ENCODE assay signal across 23 cellular contexts in genomic region chr10:62278461-62278910, GRCh38. TPM values are rescaled to one million over a fixed set of nuclear protein-coding genes. Genes with fewer than 3 reads are reported as not detected.
DNase-seq lines count a peak whose midpoint lies in the region; ATAC-seq, FAIRE-seq and TF ChIP-seq lines count a peak whose summit lies in the region.
"Had no signal": no experiment of that assay in that cellular context is flagged by ENCODE, and none has a peak within 500 bp of the region (broad histone marks: within the 10 kb centered on the region; RNA-seq: fewer than 3 reads in every experiment).

No MANE protein-coding gene starts in this region.

- H3K27ac ChIP-seq in lower lobe of right lung = peak overlapping the region; percentile 18
- H3K27ac ChIP-seq: neutrophil, right atrium auricular region had no signal

- DNase-seq in AG09309 (ENCODE audit: low read depth) = peak; percentile 87
- DNase-seq in HTR-8/SVneo (ENCODE audit: insufficient read length, low spot score) = peak; percentile 33
- peak; percentile 29 to 45 for DNase-seq in cardiac fibroblast (ENCODE audit: low read depth in 2 of 2)
- DNase-seq in lower lobe of right lung = no peak
- no peak for DNase-seq in HuH-7.5 (ENCODE audit: low spot score)
- DNase-seq in OCI-M1 (lab: John Stamatoyannopoulos, UW) = no peak
- no peak for DNase-seq in COLO668 (lab: John Stamatoyannopoulos, UW; ENCODE audit: unreplicated experiment)
- DNase-seq in ecto neural progenitor cell (ENCODE audit: low spot score) = no peak
- DNase-seq: ACHN; activated CD8-positive, alpha-beta T cell treated with anti-CD3 and anti-CD28 coated beads for 36 hours; activated T-cell treated with anti-CD3 and anti-CD28 coated beads, Interleukin-2, amount 50 U/mL, for 4 hours; Caco-2; effector CD8-positive, alpha-beta T cell; H7; left cardiac atrium; NCI-H146; NCI-H446; stimulated activated CD4-positive, alpha-beta T cell treated with anti-CD3 and anti-CD28 coated beads, Interleukin-1b, Interleukin-23, amount 100 ng/mL, for 48 hours had no signal

- no peak overlapping the region for H3K4me3 ChIP-seq in AG09309 (ENCODE audit: control insufficient read depth, low read depth, low read length)
- no peak overlapping the region for H3K4me3 ChIP-seq in cardiac fibroblast (replicated peaks in 1 of 2; ENCODE audit: low read depth in 2 of 2, low read length in 2 of 2)
- H3K4me3 ChIP-seq in lower lobe of right lung = no peak overlapping the region
- H3K4me3 ChIP-seq: right atrium auricular region had no signal

- FAIRE-seq in HTR-8/SVneo (lab: Jason Lieb, UNC) = no peak
- FAIRE-seq: G401.6 had no signal

- H3K36me3 ChIP-seq in lower lobe of right lung = no peaks in the 10 kb centered on the region
- H3K36me3 ChIP-seq: neutrophil, right atrium auricular region had no signal

- intact Hi-C loops in lower lobe of right lung (cut with DNase I) = no loop called here

- ATAC-seq in lower lobe of right lung = peak in 1 of 2 donors; percentile 28
- ATAC-seq: activated CD8-positive, alpha-beta T cell treated with anti-CD3 and anti-CD28 coated beads for 36 hours; activated naive CD4-positive, alpha-beta T cell treated with anti-CD3 and anti-CD28 coated beads, Interleukin-2, amount 50 U/mL, for 72 hours; activated T-cell treated with anti-CD3 and anti-CD28 coated beads, Interleukin-2, amount 50 U/mL, for 4 hours; left cardiac atrium; WTC11 had no signal

- no peaks in the 10 kb centered on the region for H3K27me3 ChIP-seq in lower lobe of right lung (ENCODE audit: low read depth)
- H3K27me3 ChIP-seq: neutrophil, right atrium auricular region had no signal

- H3K4me1 ChIP-seq in lower lobe of right lung = no peaks in the 10 kb centered on the region
- H3K4me1 ChIP-seq: right atrium auricular region had no signal

- TF ChIP-seq CTCF in AG09309 (IDR thresholded peaks at IDR 0.05; ENCODE audit: control insufficient read depth, insufficient read depth, low read depth, low read length, missing control alignments) (no peak), cardiac fibroblast (IDR thresholded peaks at IDR 0.05; ENCODE audit: low read depth, low read length) (no peak), lower lobe of right lung (IDR thresholded peaks at IDR 0.05) (no peak)

- H3K9me3 ChIP-seq in lower lobe of right lung = no peaks in the 10 kb centered on the region
- H3K9me3 ChIP-seq: Caco-2, neutrophil, right atrium auricular region had no signal

RNA-seq across cellular contexts. Expression of gene RTKN2, which starts 9.8 kb away (rescaled TPM):
- 109 TPM for total RNA-seq in lower lobe of right lung

Comparison
In these comparisons a context has a peak if more than half of its experiments do, and no peak if none do; other contexts are left out.
1. DNase-seq: peak in AG09309 (single experiment), HTR-8/SVneo (single experiment) and cardiac fibroblast (2 of 2); none in lower lobe of right lung (single experiment), HuH-7.5 (single experiment), OCI-M1 (single experiment), COLO668 (single experiment) and ecto neural progenitor cell (single experiment).